24 cellular contexts compared by ENCODE assay signal in genomic region chr2:79189465-79189864, GRCh38. TPM values are rescaled to one million over a fixed set of nuclear protein-coding genes. Genes with fewer than 3 reads are reported as not detected.
"Had no signal": no experiment of that assay in that cellular context is flagged by ENCODE, and none has a peak within 500 bp of the region (broad histone marks: within the 10 kb centered on the region; RNA-seq: fewer than 3 reads in every experiment).

No MANE protein-coding gene starts in this region.

- DNase-seq: activated CD4-positive, alpha-beta T cell treated with anti-CD3 and anti-CD28 coated beads for 36 hours; activated CD8-positive, alpha-beta memory T cell treated with anti-CD3 and anti-CD28 coated beads, Interleukin-2, amount 50 U/mL, for 48 hours; activated CD8-positive, alpha-beta T cell treated with anti-CD3 and anti-CD28 coated beads for 36 hours; activated T-cell treated with anti-CD3 and anti-CD28 coated beads, Interleukin-2, amount 50 U/mL, for 1 hour; aorta; central memory CD4-positive, alpha-beta T cell; KG1; NCI-H1048; NCI-H146; NCI-H187 treated with DMSO at 0.1 percent for 48 hours; NCI-H2171; NCI-H226; NCI-H748 treated with DMSO at 0.1 percent for 48 hours; SIG-M5; T-cell; T-helper 2 cell; T1000 had no signal

- H3K27ac Mint-ChIP-seq: activated CD4-positive, alpha-beta T cell treated with anti-CD3 and anti-CD28 coated beads for 36 hours; activated CD8-positive, alpha-beta T cell treated with anti-CD3 and anti-CD28 coated beads for 36 hours; activated naive CD4-positive, alpha-beta T cell treated with anti-CD3 and anti-CD28 coated beads, Interleukin-2, amount 50 U/mL, for 24 hours; T-cell had no signal

- H3K4me1 Mint-ChIP-seq: activated CD4-positive, alpha-beta T cell treated with anti-CD3 and anti-CD28 coated beads for 36 hours; activated naive CD4-positive, alpha-beta T cell treated with anti-CD3 and anti-CD28 coated beads, Interleukin-2, amount 50 U/mL, for 24 hours; T-cell had no signal

- H3K4me3 Mint-ChIP-seq: activated CD4-positive, alpha-beta T cell treated with anti-CD3 and anti-CD28 coated beads for 36 hours; activated CD8-positive, alpha-beta T cell treated with anti-CD3 and anti-CD28 coated beads for 36 hours; activated naive CD4-positive, alpha-beta T cell treated with anti-CD3 and anti-CD28 coated beads, Interleukin-2, amount 50 U/mL, for 24 hours; T-cell had no signal

- H3K27me3 Mint-ChIP-seq: activated CD4-positive, alpha-beta T cell treated with anti-CD3 and anti-CD28 coated beads for 36 hours; activated CD8-positive, alpha-beta T cell treated with anti-CD3 and anti-CD28 coated beads for 36 hours; activated naive CD4-positive, alpha-beta T cell treated with anti-CD3 and anti-CD28 coated beads, Interleukin-2, amount 50 U/mL, for 24 hours; T-cell had no signal

- H3K36me3 Mint-ChIP-seq: activated naive CD4-positive, alpha-beta T cell treated with anti-CD3 and anti-CD28 coated beads, Interleukin-2, amount 50 U/mL, for 24 hours; T-cell had no signal

- ATAC-seq: activated CD4-positive, alpha-beta T cell treated with anti-CD3 and anti-CD28 coated beads for 36 hours; activated CD8-positive, alpha-beta T cell treated with anti-CD3 and anti-CD28 coated beads for 36 hours; T-cell had no signal

RNA-seq across cellular contexts. Expression of gene REG3A, which starts 29.9 kb away (rescaled TPM):
- total RNA-seq: activated CD4-positive, alpha-beta T cell treated with anti-CD3 and anti-CD28 coated beads for 36 hours; activated CD8-positive, alpha-beta T cell treated with anti-CD3 and anti-CD28 coated beads for 36 hours; bronchial epithelial cell; LHCN-M2; M059J; NCI-H460; OCI-LY7; RPMI7951 had no signal
